1 cellular context compared by ENCODE assay signal in genomic region chr7:44101304-44101965, GRCh38.
TF ChIP-seq lines count a peak whose summit lies in the region.

No MANE protein-coding gene starts in this region.

TF ChIP-seq in HepG2, 621 proteins besides CTCF, POLR2A, EP300 and RAD21 (continued from another document and continues in another):
- TF ChIP-seq ATRX (CRISPR knock-in tag; IDR thresholded peaks at IDR 0.05; ENCODE audit: borderline replicate concordance), result no peak
- no peak for TF ChIP-seq ETS1 (CRISPR knock-in tag; IDR thresholded peaks at IDR 0.05)
- no peak for TF ChIP-seq ZBTB44 (CRISPR knock-in tag; IDR thresholded peaks at IDR 0.05)
- no peak for TF ChIP-seq MEIS2 (CRISPR knock-in tag; IDR thresholded peaks at IDR 0.05)
- no peak for TF ChIP-seq ZNF256 (CRISPR knock-in tag; conservative IDR thresholded peaks at IDR 0.05)
- no peak for TF ChIP-seq ZHX1 (CRISPR knock-in tag; IDR thresholded peaks at IDR 0.05; ENCODE audit: low read depth)
- no peak for TF ChIP-seq ZMYM3 (CRISPR knock-in tag; IDR thresholded peaks at IDR 0.05)
- TF ChIP-seq DMAP1 (CRISPR knock-in tag; IDR thresholded peaks at IDR 0.05), result no peak
- TF ChIP-seq KDM4B (CRISPR knock-in tag; IDR thresholded peaks at IDR 0.05), result no peak
- TF ChIP-seq KDM5A (IDR thresholded peaks at IDR 0.05; ENCODE audit: borderline replicate concordance, low read length), result no peak
- no peak for TF ChIP-seq RFXANK (CRISPR knock-in tag; IDR thresholded peaks at IDR 0.05)
- no peak for TF ChIP-seq KAT2B (IDR thresholded peaks at IDR 0.05; ENCODE audit: borderline replicate concordance, low read depth, low read length)
- TF ChIP-seq REST (IDR thresholded peaks at IDR 0.05; ENCODE audit: borderline replicate concordance in 1 of 2, low read depth in 1 of 2, low read length in 2 of 2), result no peak
- peak; percentile 47; the same call in 1 of the 2 replicates for TF ChIP-seq ZNF687 (CRISPR knock-in tag; IDR thresholded peaks at IDR 0.05)
- no peak for TF ChIP-seq ZNF20 (CRISPR knock-in tag; IDR thresholded peaks at IDR 0.05)
- TF ChIP-seq ZNF12 (CRISPR knock-in tag; IDR thresholded peaks at IDR 0.05), result no peak
- no peak for TF ChIP-seq GLMP (CRISPR knock-in tag; IDR thresholded peaks at IDR 0.05; ENCODE audit: borderline replicate concordance)
- TF ChIP-seq JUNB (CRISPR knock-in tag; IDR thresholded peaks at IDR 0.05; ENCODE audit: borderline replicate concordance), result no peak
- 0 out of 2 replicates have a peak, but pooled peaks have one; percentile 1 for TF ChIP-seq TAF1 (CRISPR knock-in tag; IDR thresholded peaks at IDR 0.05)
- no peak for TF ChIP-seq ZNF138 (CRISPR knock-in tag; IDR thresholded peaks at IDR 0.05; ENCODE audit: low read depth)
- TF ChIP-seq PREB (CRISPR knock-in tag; IDR thresholded peaks at IDR 0.05), result no peak
- no peak for TF ChIP-seq MXD1 (CRISPR knock-in tag; IDR thresholded peaks at IDR 0.05)
- no peak for TF ChIP-seq RCOR2 (CRISPR knock-in tag; IDR thresholded peaks at IDR 0.05)
- no peak for TF ChIP-seq POGK (CRISPR knock-in tag; conservative IDR thresholded peaks at IDR 0.05)
- no peak for TF ChIP-seq HDAC2 (CRISPR knock-in tag; IDR thresholded peaks at IDR 0.05)
- no peak for TF ChIP-seq ZNF24 (IDR thresholded peaks at IDR 0.05)
- peak; percentile 30; the same call in 1 of the 2 replicates for TF ChIP-seq MTA1 (CRISPR knock-in tag; IDR thresholded peaks at IDR 0.05; ENCODE audit: borderline replicate concordance)
- no peak for TF ChIP-seq THAP8 (CRISPR knock-in tag; IDR thresholded peaks at IDR 0.05; ENCODE audit: borderline replicate concordance)
- TF ChIP-seq CBFB (CRISPR knock-in tag; IDR thresholded peaks at IDR 0.05), result no peak
- TF ChIP-seq ZNF276 (CRISPR knock-in tag; IDR thresholded peaks at IDR 0.05; ENCODE audit: low read depth), result 0 out of 2 replicates have a peak, but pooled peaks have one; percentile 24
- no peak for TF ChIP-seq ZSCAN12 (CRISPR knock-in tag; IDR thresholded peaks at IDR 0.05)
- TF ChIP-seq GABPB1 (CRISPR knock-in tag; IDR thresholded peaks at IDR 0.05), result peak; percentile 37; the same call in 1 of the 2 replicates
- TF ChIP-seq SRF (IDR thresholded peaks at IDR 0.05; ENCODE audit: low read depth, low read length), result no peak
- TF ChIP-seq ATF1 (CRISPR knock-in tag; IDR thresholded peaks at IDR 0.05), result no peak
- TF ChIP-seq ZNF652 (CRISPR knock-in tag; IDR thresholded peaks at IDR 0.05; ENCODE audit: borderline replicate concordance, low read depth), result no peak
- 0 out of 2 replicates have a peak, but pooled peaks have one; percentile 42 for TF ChIP-seq ZNF776 (CRISPR knock-in tag; IDR thresholded peaks at IDR 0.05)
- 0 out of 2 replicates have a peak, but pooled peaks have one; percentile 20 for TF ChIP-seq SP2 (CRISPR knock-in tag; IDR thresholded peaks at IDR 0.05)
